8 cellular contexts compared by ENCODE assay signal in genomic region chr17:39653662-39654331, GRCh38. TPM values are rescaled to one million over a fixed set of nuclear protein-coding genes. Genes with fewer than 3 reads are reported as not detected.
DNase-seq lines count a peak whose midpoint lies in the region; ATAC-seq and TF ChIP-seq lines count a peak whose summit lies in the region.

No MANE protein-coding gene starts in this region.

- H3K4me3 ChIP-seq in Karpas-422 (ENCODE audit: low read length) (no peak overlapping the region), breast epithelium (no peak overlapping the region)

- peaks cover 33% of the 10 kb centered on the region for H3K79me2 ChIP-seq in Karpas-422 (ENCODE audit: low read length)

- H4K20me1 ChIP-seq in Karpas-422 (ENCODE audit: insufficient read depth, low read depth, low read length): peaks cover 9% of the 10 kb centered on the region

- TF ChIP-seq POLR2A in breast epithelium (IDR thresholded peaks at IDR 0.05): no peak

- DNase-seq in EH (ENCODE audit: low read depth): peak; percentile 54
- peak; percentile 92 for DNase-seq in Karpas-422
- peak; percentile 57 to 76 (median 68) for DNase-seq in activated CD4-positive, CD25-positive, alpha-beta regulatory T cell (lab: John Stamatoyannopoulos, UW)
- DNase-seq in breast epithelium (ENCODE audit: low spot score in 2 of 2): no peak
- DNase-seq in left colon: peak; percentile 73 to 87
- DNase-seq in stimulated activated CD4-positive, alpha-beta T cell treated with anti-CD3 and anti-CD28 coated beads, TNF-alpha, amount 100 ng/mL, for 24 hours (ENCODE audit: low read depth in 3 of 3): peak; percentile 64 to 79 (median 70)
- DNase-seq in middle frontal gyrus (ENCODE audit: extremely low spot score, low spot score): no peak

- H2AFZ ChIP-seq in Karpas-422 (ENCODE audit: low read length): no peak overlapping the region

- H3K9me3 ChIP-seq in Karpas-422 (ENCODE audit: low read length): no peaks in the 10 kb centered on the region
- no peaks in the 10 kb centered on the region for H3K9me3 ChIP-seq in breast epithelium

- intact Hi-C loops in breast epithelium (cut with DNase I; ENCODE audit: low total_unique reads) (no loop called here), left colon (cut with DNase I, micrococcal nuclease) (no loop called here)

- H3K27me3 ChIP-seq in Karpas-422 (ENCODE audit: low read length) (no peaks in the 10 kb centered on the region), breast epithelium (no peaks in the 10 kb centered on the region)

- H3K36me3 ChIP-seq in Karpas-422 (ENCODE audit: insufficient read depth, low read length): no peaks in the 10 kb centered on the region
- no peaks in the 10 kb centered on the region for H3K36me3 ChIP-seq in breast epithelium

- peak; percentile 23 to 48 (median 47) for TF ChIP-seq CTCF in breast epithelium (IDR thresholded peaks at IDR 0.05)

- no peak overlapping the region for H3K9ac ChIP-seq in Karpas-422 (ENCODE audit: low read length)

- H3K4me2 ChIP-seq in Karpas-422 (ENCODE audit: low read depth, low read length, poor library complexity, severe bottlenecking): no peak overlapping the region

- H3K9me2 ChIP-seq in Karpas-422 (replicated peaks; ENCODE audit: insufficient read depth, low read length): no peaks in the 10 kb centered on the region

- H3K4me1 ChIP-seq in Karpas-422 (ENCODE audit: low read length) (no peaks in the 10 kb centered on the region), breast epithelium (no peaks in the 10 kb centered on the region)

- H3K27ac ChIP-seq in Karpas-422 (ENCODE audit: low read length) (no peak overlapping the region), breast epithelium (peak overlapping the region; percentile 50 to 58)

- ATAC-seq in left colon: peak; percentile 56
- no peak for ATAC-seq in GM18868 (IDR thresholded peaks at IDR 0.05; ENCODE audit: unreplicated experiment)

RNA-seq across cellular contexts. Expression of gene TCAP, which starts 11.4 kb away (rescaled TPM):
- 1.5 and 1.9 TPM in 2 replicates for total RNA-seq in Karpas-422 (2014; rRNA removed; shearing (Covaris generic); ENCODE audit: low replicate concordance)
- total RNA-seq in breast epithelium: under 1 TPM; 0.48 to 0.73 (median 0.66) TPM
- total RNA-seq in left colon: under 1 TPM; 0.43 to 0.50 TPM

RNA-seq across cellular contexts. Expression of gene PNMT, which starts 14.5 kb away (rescaled TPM):
- 6.8 TPM in 1 of 2 replicates, not detected in the other for total RNA-seq in Karpas-422 (2014; rRNA removed; shearing (Covaris generic); ENCODE audit: low replicate concordance)
- total RNA-seq in breast epithelium (1 to 10 TPM; 1.6 to 9.5 (median 5.1) TPM), left colon (1 to 10 TPM in 1 of 2 donors, under 1 TPM in 1; 0.73 to 1.0 TPM)

RNA-seq across cellular contexts. Expression of gene STARD3, which starts 16.9 kb away (rescaled TPM):
- total RNA-seq in Karpas-422 (2014; rRNA removed; shearing (Covaris generic); ENCODE audit: low replicate concordance): 42.9 and 43.5 TPM in 2 replicates
- total RNA-seq in breast epithelium: 10 to 100 TPM; 37.0 to 43.9 (median 42.0) TPM
- total RNA-seq in left colon: 10 to 100 TPM; 37.2 to 44.3 TPM

RNA-seq across cellular contexts. Expression of gene PPP1R1B, which starts 27.0 kb away (rescaled TPM):
- total RNA-seq in Karpas-422 (2014; rRNA removed; shearing (Covaris generic); ENCODE audit: low replicate concordance): not detected in 2 replicates
- 10 to 100 TPM; 22.6 to 71.3 (median 67.5) TPM for total RNA-seq in breast epithelium
- total RNA-seq in left colon: 100 to 1,000 TPM; 259 to 404 TPM

RNA-seq across cellular contexts. Expression of gene PGAP3, which starts 34.1 kb away (rescaled TPM):
- total RNA-seq in Karpas-422 (2014; rRNA removed; shearing (Covaris generic); ENCODE audit: low replicate concordance): 10.6 and 20.2 TPM in 2 replicates
- total RNA-seq in breast epithelium (10 to 100 TPM; 11.7 to 23.7 (median 21.6) TPM), left colon (10 to 100 TPM; 46.1 to 56.1 TPM)

Comparison
In these comparisons a context has a peak if more than half of its experiments do, and no peak if none do; other contexts are left out.
1. DNase-seq: peak in EH (single experiment), Karpas-422 (single experiment), activated CD4-positive, CD25-positive, alpha-beta regulatory T cell (4 of 4), left colon (2 of 2) and stimulated activated CD4-positive, alpha-beta T cell treated with anti-CD3 and anti-CD28 coated beads, TNF-alpha, amount 100 ng/mL, for 24 hours (3 of 3); none in breast epithelium (0 of 2) and middle frontal gyrus (single experiment).